ENCODE assay signal across 11 cellular contexts in genomic region chr4:124708517-124709300, GRCh38. TPM values are rescaled to one million over a fixed set of nuclear protein-coding genes. Genes with fewer than 3 reads are reported as not detected.
DNase-seq lines count a peak whose midpoint lies in the region; ATAC-seq and TF ChIP-seq lines count a peak whose summit lies in the region.
"Had no signal": no experiment of that assay in that cellular context is flagged by ENCODE, and none has a peak within 500 bp of the region (broad histone marks: within the 10 kb centered on the region; RNA-seq: fewer than 3 reads in every experiment).

No MANE protein-coding gene starts in this region.

- no peak overlapping the region for H3K9ac ChIP-seq in iPS-18a (ENCODE audit: low read length)

- CTCF ChIA-PET in MCF 10A (lab: Yijun Ruan, JAX) (interaction anchor here (0.7 to 0.8 kb wide), 4 partner anchors 8 to 416 kb away, joined by 3 to 4 read pairs (median 4); no protein-coding TSS in a partner anchor), WTC11 (lab: Charles Lee) (no interaction called here)
- CTCF ChIA-PET in activated CD4-positive, alpha-beta T cell treated with anti-CD3 and anti-CD28 coated beads, Interleukin-2, amount 10 ng/mL, durations not matched to agents 7 days and 5 days (lab: Charles Lee) = no interaction called here

- H3K9me3 Mint-ChIP-seq in MCF 10A (ENCODE audit: unreplicated experiment) (no peaks in the 10 kb centered on the region), WTC11 (no peaks in the 10 kb centered on the region)
- H3K9me3 Mint-ChIP-seq in activated CD4-positive, alpha-beta T cell treated with anti-CD3 and anti-CD28 coated beads, Interleukin-2, amount 10 ng/mL, durations not matched to agents 7 days and 5 days = no peaks in the 10 kb centered on the region

- peak; percentile 12 for DNase-seq in MCF 10A (ENCODE audit: unreplicated experiment)
- DNase-seq in breast epithelium (ENCODE audit: low spot score in 2 of 2) = no peak
- no peak for DNase-seq in WTC11 (ENCODE audit: low spot score)
- DNase-seq in head of caudate nucleus = no peak
- DNase-seq in activated CD4-positive, alpha-beta T cell treated with anti-CD3 and anti-CD28 coated beads, Interleukin-2, amount 10 ng/mL, durations not matched to agents 7 days and 5 days = no peak
- DNase-seq in DMS79 treated with DMSO at 0.1 percent for 48 hours (lab: John Stamatoyannopoulos, UW) = no peak
- DNase-seq: activated T-cell treated with anti-CD3 and anti-CD28 coated beads for 4 hours, caudate nucleus, testis had no signal

- H3K27ac Mint-ChIP-seq in MCF 10A (ENCODE audit: low read depth, unreplicated experiment) (peak overlapping the region; percentile 83), WTC11 (no peak overlapping the region; the same call in 1 of the 2 replicates)
- H3K27ac Mint-ChIP-seq in activated CD4-positive, alpha-beta T cell treated with anti-CD3 and anti-CD28 coated beads, Interleukin-2, amount 10 ng/mL, durations not matched to agents 7 days and 5 days = no peak overlapping the region

- no TSS peak for BruUV-seq in MCF 10A (replicated peaks; lab: Mats Ljungman, UMichigan)

- H3K4me3 ChIP-seq in breast epithelium (no peak overlapping the region), iPS-18a (ENCODE audit: low read length) (peak overlapping the region; percentile 97)
- H3K4me3 ChIP-seq: testis had no signal

- H3K27me3 ChIP-seq in breast epithelium (no peaks in the 10 kb centered on the region), iPS-18a (ENCODE audit: control insufficient read depth, insufficient read depth, low read length) (no peaks in the 10 kb centered on the region)
- H3K27me3 ChIP-seq: testis had no signal

- H3K4me1 ChIP-seq in breast epithelium = peaks cover 0 to 7% of the 10 kb centered on the region in 2 donors
- H3K4me1 ChIP-seq in iPS-18a (ENCODE audit: control insufficient read depth, low read depth, low read length) = peaks cover 25% of the 10 kb centered on the region

- no peak for TF ChIP-seq CTCF in MCF 10A (IDR thresholded peaks at IDR 0.05; ENCODE audit: unreplicated experiment)
- no peak for TF ChIP-seq CTCF in breast epithelium (IDR thresholded peaks at IDR 0.05)
- TF ChIP-seq CTCF in WTC11 (IDR thresholded peaks at IDR 0.05) = no peak

- POLR2A ChIA-PET in MCF 10A (lab: Yijun Ruan, JAX) (interaction anchor here (0.7 to 2.2 kb wide), 6 partner anchors 12 to 239 kb away, joined by 3 to 10 read pairs (median 4); no protein-coding TSS in a partner anchor), WTC11 (lab: Charles Lee) (no interaction called here)
- POLR2A ChIA-PET in activated CD4-positive, alpha-beta T cell treated with anti-CD3 and anti-CD28 coated beads, Interleukin-2, amount 10 ng/mL, durations not matched to agents 7 days and 5 days (lab: Charles Lee) = no interaction called here

- no peaks in the 10 kb centered on the region for H3K36me3 ChIP-seq in breast epithelium
- H3K36me3 ChIP-seq in iPS-18a (ENCODE audit: control insufficient read depth, low read depth, low read length) = peaks cover 16% of the 10 kb centered on the region

- H3K36me3 Mint-ChIP-seq in MCF 10A (ENCODE audit: insufficient read depth, unreplicated experiment) = peaks cover 14% of the 10 kb centered on the region
- H3K36me3 Mint-ChIP-seq in WTC11 = peaks cover 20% of the 10 kb centered on the region
- no peaks in the 10 kb centered on the region for H3K36me3 Mint-ChIP-seq in activated CD4-positive, alpha-beta T cell treated with anti-CD3 and anti-CD28 coated beads, Interleukin-2, amount 10 ng/mL, durations not matched to agents 7 days and 5 days (ENCODE audit: low read depth)

- intact Hi-C loops in MCF 10A (cut with micrococcal nuclease) = no loop called here
- intact Hi-C loops in breast epithelium (cut with DNase I; ENCODE audit: low total_unique reads) = no loop called here
- intact Hi-C loops in head of caudate nucleus (cut with DNase I) = no loop called here

- TF ChIP-seq POLR2A in breast epithelium (IDR thresholded peaks at IDR 0.05) = no peak

- peaks cover 48% of the 10 kb centered on the region for H3K4me1 Mint-ChIP-seq in MCF 10A (ENCODE audit: insufficient read depth, unreplicated experiment)
- H3K4me1 Mint-ChIP-seq in WTC11 = peaks cover 45% of the 10 kb centered on the region
- peaks cover 4% of the 10 kb centered on the region for H3K4me1 Mint-ChIP-seq in activated CD4-positive, alpha-beta T cell treated with anti-CD3 and anti-CD28 coated beads, Interleukin-2, amount 10 ng/mL, durations not matched to agents 7 days and 5 days

- ATAC-seq in WTC11 (no peak), GM21367 (IDR thresholded peaks at IDR 0.05; ENCODE audit: unreplicated experiment) (no peak)

- H3K27me3 Mint-ChIP-seq in MCF 10A (ENCODE audit: insufficient read depth, unreplicated experiment) (no peaks in the 10 kb centered on the region), WTC11 (ENCODE audit: low read depth) (no peaks in the 10 kb centered on the region)
- peaks cover 3% of the 10 kb centered on the region for H3K27me3 Mint-ChIP-seq in activated CD4-positive, alpha-beta T cell treated with anti-CD3 and anti-CD28 coated beads, Interleukin-2, amount 10 ng/mL, durations not matched to agents 7 days and 5 days

- H3K27ac ChIP-seq in breast epithelium = no peak overlapping the region
- H3K27ac ChIP-seq in iPS-18a (ENCODE audit: low read length) = no peak overlapping the region
- H3K27ac ChIP-seq: testis had no signal

- no peak overlapping the region for H3K4me3 Mint-ChIP-seq in MCF 10A (ENCODE audit: unreplicated experiment)
- peak overlapping the region; percentile 34 for H3K4me3 Mint-ChIP-seq in WTC11
- no peak overlapping the region for H3K4me3 Mint-ChIP-seq in activated CD4-positive, alpha-beta T cell treated with anti-CD3 and anti-CD28 coated beads, Interleukin-2, amount 10 ng/mL, durations not matched to agents 7 days and 5 days

- H3K9me3 ChIP-seq in breast epithelium (no peaks in the 10 kb centered on the region), iPS-18a (ENCODE audit: control insufficient read depth, low read depth, low read length) (no peaks in the 10 kb centered on the region)
- H3K9me3 ChIP-seq: testis had no signal

TF ChIP-seq in WTC11, 78 proteins besides CTCF, POLR2A, EP300 and RAD21 (continues in another document):
- TF ChIP-seq, protein P1, sequence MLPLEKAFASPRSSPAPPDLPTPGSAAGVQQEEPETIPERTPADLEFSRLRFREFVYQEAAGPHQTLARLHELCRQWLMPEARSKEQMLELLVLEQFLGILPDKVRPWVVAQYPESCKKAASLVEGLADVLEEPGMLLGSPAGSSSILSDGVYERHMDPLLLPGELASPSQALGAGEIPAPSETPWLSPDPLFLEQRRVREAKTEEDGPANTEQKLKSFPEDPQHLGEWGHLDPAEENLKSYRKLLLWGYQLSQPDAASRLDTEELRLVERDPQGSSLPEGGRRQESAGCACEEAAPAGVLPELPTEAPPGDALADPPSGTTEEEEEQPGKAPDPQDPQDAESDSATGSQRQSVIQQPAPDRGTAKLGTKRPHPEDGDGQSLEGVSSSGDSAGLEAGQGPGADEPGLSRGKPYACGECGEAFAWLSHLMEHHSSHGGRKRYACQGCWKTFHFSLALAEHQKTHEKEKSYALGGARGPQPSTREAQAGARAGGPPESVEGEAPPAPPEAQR (CRISPR knock-in tag; IDR thresholded peaks at IDR 0.05) = no peak
- TF ChIP-seq ZNF532 (CRISPR knock-in tag; IDR thresholded peaks at IDR 0.05; ENCODE audit: borderline replicate concordance) (no peak), FOXP1 (CRISPR knock-in tag; IDR thresholded peaks at IDR 0.05; ENCODE audit: borderline replicate concordance) (no peak)

RNA-seq across cellular contexts. Expression of gene ANKRD50, which starts 3.8 kb away (rescaled TPM):
- 44.1 and 47.6 TPM in 2 replicates for total RNA-seq in MCF 10A (2022)
- 10 to 100 TPM; 14.6 to 35.0 (median 19.3) TPM for total RNA-seq in breast epithelium
- 17.3 to 18.4 TPM (median 18.1 TPM) in 3 replicates for total RNA-seq in WTC11 (2021)
- under 1 TPM; 0.35 to 0.40 TPM for total RNA-seq in activated CD4-positive, alpha-beta T cell treated with anti-CD3 and anti-CD28 coated beads, Interleukin-2, amount 10 ng/mL, durations not matched to agents 7 days and 5 days

Comparison
In these comparisons a context has a peak if more than half of its experiments do, and no peak if none do; other contexts are left out.
1. RNA of gene ANKRD50, which starts 3.8 kb away (total RNA-seq): 44.1 to 47.6 TPM in MCF 10A, 14.6 to 35.0 TPM in breast epithelium and 17.3 to 18.4 TPM in WTC11; 0.35 to 0.40 TPM in activated CD4-positive, alpha-beta T cell treated with anti-CD3 and anti-CD28 coated beads, Interleukin-2, amount 10 ng/mL, durations not matched to agents 7 days and 5 days; every median in the first group is over 10 times any median in the second.